ENCODE assay signal across 8 cellular contexts in genomic region chr19:4401482-4402170, GRCh38. TPM values are rescaled to one million over a fixed set of nuclear protein-coding genes. Genes with fewer than 3 reads are reported as not detected.
DNase-seq lines count a peak whose midpoint lies in the region; ATAC-seq and TF ChIP-seq lines count a peak whose summit lies in the region.

No MANE protein-coding gene starts in this region.

- WGBS in aorta, 2 donors = 18 to 23% methylated on average over 14 of the region's 14 CpGs

- H3K27ac ChIP-seq in brain microvascular endothelial cell (peak overlapping the region; percentile 69), aorta (ENCODE audit: low read depth in 1 of 2, low read length in 2 of 2) (peak overlapping the region in 1 of 2 donors; percentile 41)

- H3K27me3 Mint-ChIP-seq in stimulated activated naive CD8-positive, alpha-beta T cell treated with anti-CD3 and anti-CD28 coated beads, Interleukin-15, Interleukin-2, amounts not matched to agents 100 ng/mL and 50 ng/mL, for 24 hours = no peaks in the 10 kb centered on the region
- H3K27me3 Mint-ChIP-seq in mesothelial cell of epicardium (ENCODE audit: low read depth) = no peaks in the 10 kb centered on the region

- in situ Hi-C loops in brain microvascular endothelial cell (cut with HindIII; ENCODE audit: low pct_ligation_motif_present, low sequenced_read_pairs) = no loop called here

- peak overlapping the region; percentile 44 for H3K4me3 ChIP-seq in brain microvascular endothelial cell (ENCODE audit: low read depth, low read length)
- peak overlapping the region; percentile 20 to 32 for H3K4me3 ChIP-seq in aorta (ENCODE audit: low read length in 2 of 2)
- H3K4me3 ChIP-seq in mucosa of descending colon = no peak overlapping the region

- TF ChIP-seq CTCF in brain microvascular endothelial cell (IDR thresholded peaks at IDR 0.05; ENCODE audit: low read depth, low read length, missing control alignments) = no peak
- no peak for TF ChIP-seq CTCF in mesothelial cell of epicardium (IDR thresholded peaks at IDR 0.05; ENCODE audit: unreplicated experiment)
- no peak for TF ChIP-seq CTCF in mucosa of descending colon (IDR thresholded peaks at IDR 0.05)

- peaks cover 28% of the 10 kb centered on the region for H3K36me3 Mint-ChIP-seq in stimulated activated naive CD8-positive, alpha-beta T cell treated with anti-CD3 and anti-CD28 coated beads, Interleukin-15, Interleukin-2, amounts not matched to agents 100 ng/mL and 50 ng/mL, for 24 hours (ENCODE audit: low read depth)
- peaks cover 2% of the 10 kb centered on the region for H3K36me3 Mint-ChIP-seq in mesothelial cell of epicardium

- no peak for ATAC-seq in stimulated activated naive CD8-positive, alpha-beta T cell treated with anti-CD3 and anti-CD28 coated beads, Interleukin-15, Interleukin-2, amounts not matched to agents 100 U/mL and 50 U/mL, for 24 hours
- ATAC-seq in aorta (ENCODE audit: low FRiP score) (no peak), mucosa of descending colon (no peak), GM18861 (IDR thresholded peaks at IDR 0.05; ENCODE audit: unreplicated experiment) (no peak)

- H3K4me1 ChIP-seq in aorta (ENCODE audit: control insufficient read depth in 1 of 2, insufficient read depth in 2 of 2, low read length in 2 of 2) = no peaks in the 10 kb centered on the region
- peaks cover 23% of the 10 kb centered on the region for H3K4me1 ChIP-seq in mucosa of descending colon (ENCODE audit: low read depth)

- no peaks in the 10 kb centered on the region for H3K27me3 ChIP-seq in brain microvascular endothelial cell (replicated peaks)
- no peaks in the 10 kb centered on the region for H3K27me3 ChIP-seq in aorta (ENCODE audit: control insufficient read depth in 1 of 2, insufficient read depth in 2 of 2, low read length in 1 of 2)

- H3K9me3 Mint-ChIP-seq in stimulated activated naive CD8-positive, alpha-beta T cell treated with anti-CD3 and anti-CD28 coated beads, Interleukin-15, Interleukin-2, amounts not matched to agents 100 ng/mL and 50 ng/mL, for 24 hours = no peaks in the 10 kb centered on the region
- no peaks in the 10 kb centered on the region for H3K9me3 Mint-ChIP-seq in mesothelial cell of epicardium

- peak overlapping the region; percentile 79 for H3K4me3 Mint-ChIP-seq in stimulated activated naive CD8-positive, alpha-beta T cell treated with anti-CD3 and anti-CD28 coated beads, Interleukin-15, Interleukin-2, amounts not matched to agents 100 ng/mL and 50 ng/mL, for 24 hours
- H3K4me3 Mint-ChIP-seq in mesothelial cell of epicardium = peak overlapping the region; percentile 73

- no peaks in the 10 kb centered on the region for H3K36me3 ChIP-seq in brain microvascular endothelial cell (replicated peaks)
- no peaks in the 10 kb centered on the region for H3K36me3 ChIP-seq in aorta (ENCODE audit: control insufficient read depth in 1 of 2, insufficient read depth in 2 of 2, low read length in 1 of 2)
- H3K36me3 ChIP-seq in mucosa of descending colon (ENCODE audit: low read depth) = no peaks in the 10 kb centered on the region

- no peak for DNase-seq in stimulated activated naive CD8-positive, alpha-beta T cell treated with anti-CD3 and anti-CD28 coated beads, Interleukin-15, Interleukin-2, amounts not matched to agents 100 U/mL and 50 U/mL, for 24 hours
- DNase-seq in brain microvascular endothelial cell = no peak
- no peak for DNase-seq in mesothelial cell of epicardium (ENCODE audit: low spot score in 2 of 2, unreplicated experiment in 2 of 2)
- no peak for DNase-seq in aorta
- no peak for DNase-seq in mucosa of descending colon
- DNase-seq in T1000 (lab: John Stamatoyannopoulos, UW) = no peak

- peaks cover 59% of the 10 kb centered on the region for H3K4me1 Mint-ChIP-seq in stimulated activated naive CD8-positive, alpha-beta T cell treated with anti-CD3 and anti-CD28 coated beads, Interleukin-15, Interleukin-2, amounts not matched to agents 100 ng/mL and 50 ng/mL, for 24 hours (ENCODE audit: low read depth)
- peaks cover 42% of the 10 kb centered on the region for H3K4me1 Mint-ChIP-seq in mesothelial cell of epicardium

- peak overlapping the region; percentile 91 for H3K27ac Mint-ChIP-seq in stimulated activated naive CD8-positive, alpha-beta T cell treated with anti-CD3 and anti-CD28 coated beads, Interleukin-15, Interleukin-2, amounts not matched to agents 100 ng/mL and 50 ng/mL, for 24 hours
- H3K27ac Mint-ChIP-seq in mesothelial cell of epicardium = peak overlapping the region; percentile 96

- no peaks in the 10 kb centered on the region for H3K9me3 ChIP-seq in aorta (ENCODE audit: control insufficient read depth, low read length)
- H3K9me3 ChIP-seq in mucosa of descending colon = no peaks in the 10 kb centered on the region

- intact Hi-C loops in aorta (cut with DNase I) = loop anchor here (2.0 to 5.0 kb wide), 5 partner anchors 55 to 154 kb away; partner anchors contain the start of genes UBXN6 (in 2 of the 2), MPND (in 1 of the 2) and YJU2 (in 1 of the 2)
- intact Hi-C loops in mucosa of descending colon (cut with DNase I, micrococcal nuclease) = no loop called here

RNA-seq across cellular contexts. Expression of gene CHAF1A, which starts 0.8 kb away (rescaled TPM):
- total RNA-seq in mesothelial cell of epicardium (30.9 to 35.1 TPM (median 33.1 TPM) in 3 replicates), aorta (1 to 10 TPM; 6.5 to 7.0 TPM), mucosa of descending colon (10 to 100 TPM; 17.3 to 24.9 (median 18.1) TPM)
- polyA plus RNA-seq in aorta = 1 to 10 TPM; 5.2 to 9.3 TPM

RNA-seq across cellular contexts. Expression of gene SH3GL1, which starts 1.3 kb away (rescaled TPM):
- total RNA-seq in mesothelial cell of epicardium (89.9 to 91.7 TPM (median 90.1 TPM) in 3 replicates), aorta (10 to 100 TPM; 66.5 to 69.7 TPM), mucosa of descending colon (10 to 100 TPM; 31.7 to 54.9 (median 47.5) TPM)
- 10 to 100 TPM; 37.7 to 48.6 TPM for polyA plus RNA-seq in aorta

RNA-seq across cellular contexts. Expression of gene UBXN6, which starts 56.0 kb away (rescaled TPM):
- 67.7 to 71.0 TPM (median 69.9 TPM) in 3 replicates for total RNA-seq in mesothelial cell of epicardium
- 10 to 100 TPM; 84.9 to 86.7 TPM for total RNA-seq in aorta
- polyA plus RNA-seq in aorta = 100 to 1,000 TPM in 1 of 2 donors, 10 to 100 TPM in 1; 78.5 to 181 TPM
- 100 to 1,000 TPM in 1 of 3 donors, 10 to 100 TPM in 2; 79.1 to 104 (median 96.3) TPM for total RNA-seq in mucosa of descending colon

RNA-seq across cellular contexts. Expression of gene MPND, which starts 58.3 kb away (rescaled TPM):
- total RNA-seq in mesothelial cell of epicardium = 34.6 to 42.4 TPM (median 42.2 TPM) in 3 replicates
- 10 to 100 TPM; 13.5 to 14.3 TPM for total RNA-seq in aorta
- 10 to 100 TPM; 16.0 to 17.9 TPM for polyA plus RNA-seq in aorta
- total RNA-seq in mucosa of descending colon = 10 to 100 TPM; 43.8 to 82.8 (median 49.0) TPM

Comparison
In these comparisons a context has a peak if more than half of its experiments do, and no peak if none do; other contexts are left out.
1. intact Hi-C loops: an anchor here in aorta (2.0 to 5.0 kb wide); none called in mucosa of descending colon.